31 cellular contexts compared by ENCODE assay signal in genomic region chrX:30039768-30040167, GRCh38.
A peak's percentile ranks its signal among the peaks of the same experiment; 100 is the strongest.
DNase-seq lines count a peak whose midpoint lies in the region; TF ChIP-seq lines count a peak whose summit lies in the region.
"Had no signal": no experiment of that assay in that cellular context is flagged by ENCODE, and none has a peak within 500 bp of the region (broad histone marks: within the 10 kb centered on the region; RNA-seq: fewer than 3 reads in every experiment).

No MANE protein-coding gene starts in this region.

- H3K4me3 ChIP-seq in cardiac fibroblast (replicated peaks in 1 of 2; ENCODE audit: low read depth in 2 of 2, low read length in 2 of 2): no peak overlapping the region
- H3K4me3 ChIP-seq: ascending aorta, GM12878, psoas muscle, tibial nerve had no signal

- DNase-seq in EL: peak; percentile 39
- peak; percentile 31 for DNase-seq in LHCN-M2 (ENCODE audit: low read depth)
- DNase-seq in cardiac fibroblast (ENCODE audit: low read depth in 2 of 2): peak; percentile 18 to 45
- DNase-seq in iris pigment epithelial cell (ENCODE audit: low read depth): peak; percentile 77
- DNase-seq in stimulated activated CD4-positive, alpha-beta T cell treated with anti-CD3 and anti-CD28 coated beads, Interleukin-2, amount 100 ng/mL, for 24 hours: no peak
- no peak for DNase-seq in NCI-H1930 (lab: John Stamatoyannopoulos, UW)
- DNase-seq in D341Med (ENCODE audit: low spot score): no peak
- DNase-seq: activated CD4-positive, alpha-beta T cell treated with anti-CD3 and anti-CD28 coated beads, Interleukin-2, amount 50 U/mL, for 1 hour; activated gamma-delta T cell; activated naive CD8-positive, alpha-beta T cell treated with anti-CD3 and anti-CD28 coated beads for 36 hours; activated T-cell treated with anti-CD3 and anti-CD28 coated beads, Interleukin-2, amount 50 U/mL, for 1 hour; Caco-2; central memory CD4-positive, alpha-beta T cell; dermis blood vessel endothelial cell; DMS79; endodermal cell; immature natural killer cell; Kasumi-1; left colon; MV-4-11; naive thymus-derived CD8-positive, alpha-beta T cell; NCI-H1436; NCI-H2107; NCI-H446 treated with DMSO at 0.1 percent for 48 hours; NCI-H82; psoas muscle; stimulated activated CD4-positive, alpha-beta T cell treated with anti-CD3 and anti-CD28 coated beads, Interleukin-12 subunit alpha, Interleukin-12 subunit beta, amount 100 ng/mL, for 4 hours; stimulated activated CD4-positive, alpha-beta T cell treated with anti-CD3 and anti-CD28 coated beads, Interleukin-4, amount 100 ng/mL, for 24 hours had no signal

- no peak for TF ChIP-seq CTCF in cardiac fibroblast (IDR thresholded peaks at IDR 0.05; ENCODE audit: low read depth, low read length)

Comparison
In these comparisons a context has a peak if more than half of its experiments do, and no peak if none do; other contexts are left out.
1. DNase-seq: peak in EL (single experiment), LHCN-M2 (single experiment), cardiac fibroblast (2 of 2) and iris pigment epithelial cell (single experiment); none in stimulated activated CD4-positive, alpha-beta T cell treated with anti-CD3 and anti-CD28 coated beads, Interleukin-2, amount 100 ng/mL, for 24 hours (0 of 2), NCI-H1930 (0 of 2) and D341Med (single experiment).